In the genomic region with DNA sequence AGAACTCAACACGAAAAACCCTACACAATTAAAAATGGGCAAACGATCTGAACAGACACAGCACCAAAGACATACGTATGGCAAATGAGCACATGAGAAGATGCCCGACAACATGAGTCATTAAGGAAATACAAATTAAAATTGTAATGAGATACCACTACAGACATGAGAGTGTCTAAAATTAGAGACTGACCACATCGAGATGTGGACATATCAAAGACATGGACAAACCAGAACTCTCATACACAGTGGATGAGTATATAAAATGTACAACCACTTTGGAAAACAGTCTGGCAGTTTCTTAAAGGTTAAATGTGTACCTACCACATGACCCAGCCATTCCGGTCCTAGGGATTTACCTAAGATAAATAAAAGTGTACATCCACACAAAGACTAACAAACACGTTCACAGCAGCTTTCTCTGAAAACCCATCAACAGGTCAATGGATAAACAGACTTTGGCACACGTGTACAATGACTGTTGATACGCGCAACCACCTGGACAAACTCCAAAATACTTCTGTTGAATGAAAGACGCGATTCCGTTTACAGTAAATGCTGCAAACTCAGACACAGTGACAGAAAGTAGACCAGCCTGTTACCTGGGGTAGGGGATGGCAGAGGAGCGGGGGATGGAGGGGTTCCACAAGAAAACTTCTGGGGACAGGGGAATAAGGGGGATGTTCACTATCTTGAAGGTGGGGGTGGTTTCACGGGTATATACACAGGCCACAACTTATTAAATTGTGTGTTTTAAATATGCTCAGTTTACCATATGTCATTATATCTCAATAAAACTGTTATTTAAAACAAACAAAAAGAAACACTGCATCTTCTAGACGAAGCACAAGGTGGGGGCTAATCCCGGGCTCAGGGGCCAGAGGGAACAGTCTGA, we compare ENCODE assay signal across 1 cellular context.
A peak's percentile ranks its signal among the peaks of the same experiment; 100 is the strongest.
TF ChIP-seq lines count a peak whose summit lies in the region.

No MANE protein-coding gene starts in this region.

TF ChIP-seq in liver, 16 proteins besides CTCF, POLR2A, EP300 and RAD21 (continued from another document):
- TF ChIP-seq, protein P1, sequence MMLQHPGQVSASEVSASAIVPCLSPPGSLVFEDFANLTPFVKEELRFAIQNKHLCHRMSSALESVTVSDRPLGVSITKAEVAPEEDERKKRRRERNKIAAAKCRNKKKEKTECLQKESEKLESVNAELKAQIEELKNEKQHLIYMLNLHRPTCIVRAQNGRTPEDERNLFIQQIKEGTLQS (IDR thresholded peaks at IDR 0.05), result no peak
- peak in 1 of 2 donors; percentile 18 for TF ChIP-seq JUND (IDR thresholded peaks at IDR 0.05)
- TF ChIP-seq HNF4G (IDR thresholded peaks at IDR 0.05), result no peak
